Comparison of ENCODE assay signal across 7 cellular contexts in the genomic region with DNA sequence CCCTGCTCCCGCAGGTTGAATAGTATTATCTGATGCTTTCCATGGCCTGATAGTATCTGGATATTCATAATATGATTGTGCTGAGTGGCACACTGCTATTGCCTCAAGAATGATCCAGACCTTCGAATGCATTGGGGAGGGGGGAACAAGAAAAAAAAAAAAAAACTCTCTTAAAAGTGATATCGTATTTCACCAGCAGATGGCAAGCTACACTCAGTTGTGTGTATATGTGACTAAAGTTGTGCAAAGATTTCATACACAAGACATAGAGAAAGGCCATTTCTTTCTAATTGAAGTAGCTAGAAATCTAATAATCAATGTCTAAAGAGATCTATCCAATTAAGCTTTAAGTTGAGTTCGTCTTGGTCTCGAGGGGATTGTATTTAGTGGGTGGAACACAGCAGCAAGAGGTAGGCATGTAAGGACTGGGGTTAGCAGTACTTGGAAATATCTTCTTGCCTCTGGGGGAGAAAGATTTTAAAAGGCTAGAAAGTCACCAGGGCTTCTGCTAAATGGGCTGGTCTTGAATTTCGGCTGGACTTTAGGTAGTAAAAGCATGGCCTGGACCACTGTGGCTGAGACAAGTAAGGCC. TPM values are rescaled to one million over a fixed set of nuclear protein-coding genes. Genes with fewer than 3 reads are reported as not detected.
DNase-seq lines count a peak whose midpoint lies in the region; ATAC-seq, FAIRE-seq and TF ChIP-seq lines count a peak whose summit lies in the region.

No MANE protein-coding gene starts in this region.

- no peak for ATAC-seq in HG02870 (IDR thresholded peaks at IDR 0.05; ENCODE audit: unreplicated experiment)
- no peak for ATAC-seq in HG03095 (IDR thresholded peaks at IDR 0.05; ENCODE audit: unreplicated experiment)

- H2AFZ ChIP-seq in keratinocyte (ENCODE audit: control insufficient read depth, low read length): no peak overlapping the region

- no peak overlapping the region for H3K27ac ChIP-seq in keratinocyte (ENCODE audit: control insufficient read depth, insufficient read depth, low read length)

- no peak overlapping the region for H3K9ac ChIP-seq in keratinocyte (ENCODE audit: control insufficient read depth, extremely low read depth, insufficient read depth, low read length)

- no peak overlapping the region for H3K4me3 ChIP-seq in keratinocyte (ENCODE audit: control insufficient read depth in 2 of 3, extremely low read depth in 1 of 3, insufficient read depth in 2 of 3, low read depth in 1 of 3, low read length in 3 of 3)

- no peaks in the 10 kb centered on the region for H3K4me1 ChIP-seq in keratinocyte (ENCODE audit: control insufficient read depth, extremely low read depth, insufficient read depth, low read length)

- H3K9me3 ChIP-seq in keratinocyte (ENCODE audit: control insufficient read depth, low read depth, low read length): no peaks in the 10 kb centered on the region

- peak; percentile 44; the same call in 1 of the 2 replicates for TF ChIP-seq CTCF in GM12874 (IDR thresholded peaks at IDR 0.05; ENCODE audit: insufficient read depth, low read depth, low read length)
- TF ChIP-seq CTCF in keratinocyte (optimal IDR thresholded peaks at IDR 0.05 in 1 of 3, IDR thresholded peaks at IDR 0.05 in 1 of 3, conservative IDR thresholded peaks at IDR 0.05 in 1 of 3; ENCODE audit: extremely low read depth in 1 of 3, insufficient read depth in 2 of 3, low read length in 3 of 3): peak in 2 of 3 experiments; percentile 25 to 30

- no peaks in the 10 kb centered on the region for H4K20me1 ChIP-seq in keratinocyte (ENCODE audit: control insufficient read depth, extremely low read depth, insufficient read depth, low read length)

- H3K36me3 ChIP-seq in keratinocyte (ENCODE audit: control insufficient read depth in 2 of 2, extremely low read depth in 1 of 2, insufficient read depth in 2 of 2, low read length in 2 of 2): no peaks in the 10 kb centered on the region

- H3K9me1 ChIP-seq in keratinocyte (ENCODE audit: control insufficient read depth, extremely low read depth, insufficient read depth, low read length): no peaks in the 10 kb centered on the region

- peak; percentile 16 for DNase-seq in NCI-H1092 treated with DMSO at 0.1 percent for 48 hours (lab: John Stamatoyannopoulos, UW)
- DNase-seq in astrocyte of the hippocampus (ENCODE audit: low read depth, low spot score): peak; percentile 69
- DNase-seq in keratinocyte (ENCODE audit: low read depth, low spot score): no peak
- DNase-seq in HPDE6-E6E7 (ENCODE audit: extremely low spot score): no peak

- FAIRE-seq in keratinocyte (lab: Jason Lieb, UNC): no peak

- no peaks in the 10 kb centered on the region for H3K27me3 ChIP-seq in keratinocyte (ENCODE audit: control insufficient read depth, extremely low read depth, insufficient read depth, low read length)

- no peak overlapping the region for H3K4me2 ChIP-seq in keratinocyte (ENCODE audit: control insufficient read depth, extremely low read depth, insufficient read depth, low read depth, low read length)

- dilution Hi-C loops in keratinocyte (cut with MboI; ENCODE audit: extremely low pct_ligation_motif_present, low sequenced_read_pairs): no loop called here

- H3K79me2 ChIP-seq in keratinocyte (ENCODE audit: control insufficient read depth, insufficient read depth, low read length): no peaks in the 10 kb centered on the region

RNA-seq across cellular contexts. Expression of a gene that starts 15.3 kb away (rescaled TPM):
- polyA plus RNA-seq in keratinocyte: not detected in 3 replicates
- not detected for polyA plus RNA-seq in keratinocyte (2011; ENCODE audit: low read depth)
- polyA plus RNA-seq in keratinocyte (2011; cell fraction: cytosol; rRNA removed): not detected in 2 replicates
- not detected in 2 replicates for polyA plus RNA-seq in keratinocyte (2011; cell fraction: nucleus; rRNA removed)
- not detected in 2 replicates for polyA plus RNA-seq in keratinocyte (2012; ENCODE audit: low replicate concordance)
- polyA minus RNA-seq in keratinocyte: not detected in 3 replicates
- polyA minus RNA-seq in keratinocyte (2011; cell fraction: cytosol; rRNA and poly(A)+ RNA removed): not detected
- not detected in 2 replicates for polyA minus RNA-seq in keratinocyte (2011; cell fraction: nucleus; rRNA and poly(A)+ RNA removed)

RNA-seq across cellular contexts. Expression of a gene that starts 19.1 kb away (rescaled TPM):
- polyA plus RNA-seq in keratinocyte: 0.02 to 0.04 TPM in 2 of 3 replicates, not detected in the other
- polyA plus RNA-seq in keratinocyte (2011; ENCODE audit: low read depth): not detected
- polyA plus RNA-seq in keratinocyte (2011; cell fraction: cytosol; rRNA removed): 0.03 and 0.06 TPM in 2 replicates
- polyA plus RNA-seq in keratinocyte (2011; cell fraction: nucleus; rRNA removed): not detected in 2 replicates
- not detected in 2 replicates for polyA plus RNA-seq in keratinocyte (2012; ENCODE audit: low replicate concordance)
- polyA minus RNA-seq in keratinocyte: not detected in 3 replicates
- polyA minus RNA-seq in keratinocyte (2011; cell fraction: cytosol; rRNA and poly(A)+ RNA removed): 4.2 TPM
- 0.42 TPM in 1 of 2 replicates, not detected in the other for polyA minus RNA-seq in keratinocyte (2011; cell fraction: nucleus; rRNA and poly(A)+ RNA removed)

RNA-seq across cellular contexts. Expression of a gene that starts 52.9 kb away (rescaled TPM):
- not detected in 3 replicates for polyA plus RNA-seq in keratinocyte
- polyA plus RNA-seq in keratinocyte (2011; ENCODE audit: low read depth): not detected
- polyA plus RNA-seq in keratinocyte (2011; cell fraction: cytosol; rRNA removed): not detected in 2 replicates
- not detected in 2 replicates for polyA plus RNA-seq in keratinocyte (2011; cell fraction: nucleus; rRNA removed)
- polyA plus RNA-seq in keratinocyte (2012; ENCODE audit: low replicate concordance): not detected in 2 replicates
- polyA minus RNA-seq in keratinocyte: not detected in 3 replicates
- polyA minus RNA-seq in keratinocyte (2011; cell fraction: cytosol; rRNA and poly(A)+ RNA removed): not detected
- polyA minus RNA-seq in keratinocyte (2011; cell fraction: nucleus; rRNA and poly(A)+ RNA removed): not detected in 2 replicates

Comparison
In these comparisons a context has a peak if more than half of its experiments do, and no peak if none do; other contexts are left out.
1. DNase-seq: peak in NCI-H1092 treated with DMSO at 0.1 percent for 48 hours (single experiment) and astrocyte of the hippocampus (single experiment); none in keratinocyte (single experiment) and HPDE6-E6E7 (single experiment).